37 cellular contexts compared by ENCODE assay signal in the genomic region with DNA sequence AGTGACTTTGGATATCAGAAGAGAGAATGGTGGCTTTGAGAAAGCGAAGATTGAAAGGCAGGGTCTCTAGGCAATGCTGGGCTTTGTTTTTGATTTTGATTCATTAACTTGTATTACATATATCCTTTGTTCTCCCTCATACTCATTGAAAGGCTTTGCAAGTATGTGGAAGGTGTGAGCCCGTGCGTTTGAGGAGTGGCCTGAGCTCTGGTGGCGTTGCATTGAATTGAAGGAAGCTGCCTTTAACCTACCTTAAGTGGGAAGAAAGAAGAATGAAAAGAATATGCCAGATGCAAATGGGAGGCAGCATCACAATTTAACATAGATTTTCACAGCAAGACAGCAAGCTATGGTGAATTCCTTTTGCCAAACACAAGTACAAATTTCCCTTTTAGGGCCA. TPM values are rescaled to one million over a fixed set of nuclear protein-coding genes. Genes with fewer than 3 reads are reported as not detected.
"Had no signal": no experiment of that assay in that cellular context is flagged by ENCODE, and none has a peak within 500 bp of the region (broad histone marks: within the 10 kb centered on the region; RNA-seq: fewer than 3 reads in every experiment).

No MANE protein-coding gene starts in this region.

- H3K4me1 Mint-ChIP-seq: activated CD4-positive, alpha-beta T cell treated with anti-CD3 and anti-CD28 coated beads, Interleukin-2, amount 10 ng/mL, durations not matched to agents 24 days and 14 days; activated T-helper 17 cell treated with anti-CD3 and anti-CD28 coated beads, Interleukin-2, amount 50 U/mL, for 72 hours; brain had no signal

- H3K9me3 Mint-ChIP-seq: activated B cell treated with CpG ODN at 0.5 μM for 24 hours; activated CD4-positive, alpha-beta memory T cell treated with anti-CD3 and anti-CD28 coated beads for 36 hours; activated CD4-positive, alpha-beta T cell treated with anti-CD3 and anti-CD28 coated beads, Interleukin-2, amount 10 ng/mL, durations not matched to agents 24 days and 14 days; activated CD8-positive, alpha-beta T cell treated with anti-CD3 and anti-CD28 coated beads for 36 hours; activated naive CD4-positive, alpha-beta T cell treated with anti-CD3 and anti-CD28 coated beads for 36 hours; activated naive CD4-positive, alpha-beta T cell treated with anti-CD3 and anti-CD28 coated beads, Interleukin-2, amount 50 U/mL, for 72 hours; activated naive CD8-positive, alpha-beta T cell treated with anti-CD3 and anti-CD28 coated beads for 36 hours; activated T-cell treated with anti-CD3 and anti-CD28 coated beads, Interleukin-2, amount 50 U/mL, for 4 hours; activated T-cell treated with anti-CD3 and anti-CD28 coated beads, Interleukin-2, amount 50 U/mL, for 72 hours; activated T-helper 1 cell treated with anti-CD3 and anti-CD28 coated beads, Interleukin-12 subunit alpha, Interleukin-12 subunit beta, Interleukin-2, Interleukin-4 antibody, amounts not matched to agents 30 ng/mL and 10 ng/mL and 1 ng/mL, durations not matched to agents 14 hours and 24 hours and 36 hours; activated T-helper 17 cell treated with anti-CD3 and anti-CD28 coated beads, Interleukin-2, amount 50 U/mL, for 72 hours; central memory CD8-positive, alpha-beta T cell had no signal

- H3K4me1 ChIP-seq: ascending aorta had no signal

- H3K27ac Mint-ChIP-seq: activated B cell treated with CpG ODN at 0.5 μM for 24 hours; activated CD4-positive, alpha-beta memory T cell treated with anti-CD3 and anti-CD28 coated beads for 36 hours; activated CD4-positive, alpha-beta T cell treated with anti-CD3 and anti-CD28 coated beads, Interleukin-2, amount 10 ng/mL, durations not matched to agents 24 days and 14 days; activated CD8-positive, alpha-beta T cell treated with anti-CD3 and anti-CD28 coated beads for 36 hours; activated naive CD4-positive, alpha-beta T cell treated with anti-CD3 and anti-CD28 coated beads for 36 hours; activated naive CD4-positive, alpha-beta T cell treated with anti-CD3 and anti-CD28 coated beads, Interleukin-2, amount 50 U/mL, for 72 hours; activated naive CD8-positive, alpha-beta T cell treated with anti-CD3 and anti-CD28 coated beads for 36 hours; activated T-cell treated with anti-CD3 and anti-CD28 coated beads, Interleukin-2, amount 50 U/mL, for 72 hours; activated T-helper 1 cell treated with anti-CD3 and anti-CD28 coated beads, Interleukin-12 subunit alpha, Interleukin-12 subunit beta, Interleukin-2, Interleukin-4 antibody, amounts not matched to agents 30 ng/mL and 10 ng/mL and 1 ng/mL, durations not matched to agents 14 hours and 24 hours and 36 hours; activated T-helper 17 cell treated with anti-CD3 and anti-CD28 coated beads, Interleukin-2, amount 50 U/mL, for 72 hours; brain; T-helper 17 cell had no signal

- H3K4me3 Mint-ChIP-seq: activated B cell treated with CpG ODN at 0.5 μM for 24 hours; activated CD4-positive, alpha-beta memory T cell treated with anti-CD3 and anti-CD28 coated beads for 36 hours; activated CD4-positive, alpha-beta T cell treated with anti-CD3 and anti-CD28 coated beads, Interleukin-2, amount 10 ng/mL, durations not matched to agents 24 days and 14 days; activated CD8-positive, alpha-beta T cell treated with anti-CD3 and anti-CD28 coated beads for 36 hours; activated naive CD4-positive, alpha-beta T cell treated with anti-CD3 and anti-CD28 coated beads for 36 hours; activated naive CD8-positive, alpha-beta T cell treated with anti-CD3 and anti-CD28 coated beads for 36 hours; activated T-cell treated with anti-CD3 and anti-CD28 coated beads, Interleukin-2, amount 50 U/mL, for 4 hours; activated T-cell treated with anti-CD3 and anti-CD28 coated beads, Interleukin-2, amount 50 U/mL, for 72 hours; activated T-helper 1 cell treated with anti-CD3 and anti-CD28 coated beads, Interleukin-12 subunit alpha, Interleukin-12 subunit beta, Interleukin-2, Interleukin-4 antibody, amounts not matched to agents 30 ng/mL and 10 ng/mL and 1 ng/mL, durations not matched to agents 14 hours and 24 hours and 36 hours; activated T-helper 17 cell treated with anti-CD3 and anti-CD28 coated beads, Interleukin-2, amount 50 U/mL, for 72 hours; brain; central memory CD8-positive, alpha-beta T cell; T-helper 17 cell had no signal

- H3K9me3 ChIP-seq: ascending aorta had no signal

- DNase-seq: activated B cell treated with CpG ODN at 0.5 μM for 24 hours; activated CD4-positive, alpha-beta memory T cell treated with anti-CD3 and anti-CD28 coated beads for 36 hours; activated CD4-positive, alpha-beta T cell treated with anti-CD3 and anti-CD28 coated beads for 4 hours; activated CD4-positive, alpha-beta T cell treated with anti-CD3 and anti-CD28 coated beads, Interleukin-2, amount 10 ng/mL, durations not matched to agents 24 days and 14 days; activated CD4-positive, alpha-beta T cell treated with anti-CD3 and anti-CD28 coated beads, Interleukin-2, amount 50 U/mL, for 1 hour; activated CD4-positive, alpha-beta T cell treated with anti-CD3 and anti-CD28 coated beads, Interleukin-2, amount 50 U/mL, for 4 hours; activated CD4-positive, CD25-positive, alpha-beta regulatory T cell treated with anti-CD3 and anti-CD28 coated beads, Interleukin-2, amount 50 U/mL, for 72 hours; activated CD8-positive, alpha-beta memory T cell treated with anti-CD3 and anti-CD28 coated beads, Interleukin-2, amount 50 U/mL, for 4 hours; activated CD8-positive, alpha-beta T cell treated with anti-CD3 and anti-CD28 coated beads for 36 hours; activated effector memory CD4-positive, alpha-beta T cell treated with anti-CD3 and anti-CD28 coated beads, Interleukin-2, amount 50 U/mL, for 16 hours; activated gamma-delta T cell treated with Interleukin-2 at 50 U/mL for 16 hours; activated naive CD4-positive, alpha-beta T cell; activated naive CD4-positive, alpha-beta T cell treated with anti-CD3 and anti-CD28 coated beads for 36 hours; activated naive CD4-positive, alpha-beta T cell treated with anti-CD3 and anti-CD28 coated beads, Interleukin-2, amount 50 U/mL, for 16 hours; activated naive CD8-positive, alpha-beta T cell treated with anti-CD3 and anti-CD28 coated beads for 36 hours; activated T-cell treated with anti-CD3 and anti-CD28 coated beads for 4 hours; activated T-cell treated with anti-CD3 and anti-CD28 coated beads, Interleukin-2, amount 50 U/mL, for 1 hour; activated T-cell treated with anti-CD3 and anti-CD28 coated beads, Interleukin-2, amount 50 U/mL, for 4 hours; activated T-cell treated with anti-CD3 and anti-CD28 coated beads, Interleukin-2, amount 50 U/mL, for 72 hours; amygdala; anterior cingulate cortex; caudate nucleus; cerebellar nuclear complex; T-helper 17 cell had no signal

- ATAC-seq: activated CD8-positive, alpha-beta T cell treated with anti-CD3 and anti-CD28 coated beads for 36 hours; activated naive CD4-positive, alpha-beta T cell treated with anti-CD3 and anti-CD28 coated beads, Interleukin-2, amount 50 U/mL, for 72 hours; activated T-cell treated with anti-CD3 and anti-CD28 coated beads, Interleukin-2, amount 50 U/mL, for 4 hours; activated T-cell treated with anti-CD3 and anti-CD28 coated beads, Interleukin-2, amount 50 U/mL, for 72 hours; activated T-helper 17 cell treated with anti-CD3 and anti-CD28 coated beads, Interleukin-2, amount 50 U/mL, for 72 hours; T-helper 17 cell had no signal

- FAIRE-seq: bronchial epithelial cell, TTC549 had no signal

- H3K27ac ChIP-seq: ascending aorta, cardiac muscle cell, VCaP had no signal

- H3K36me3 ChIP-seq: ascending aorta, cardiac muscle cell had no signal

- H3K36me3 Mint-ChIP-seq: activated CD4-positive, alpha-beta memory T cell treated with anti-CD3 and anti-CD28 coated beads for 36 hours; activated naive CD4-positive, alpha-beta T cell treated with anti-CD3 and anti-CD28 coated beads, Interleukin-2, amount 50 U/mL, for 72 hours; activated naive CD8-positive, alpha-beta T cell treated with anti-CD3 and anti-CD28 coated beads for 36 hours; brain had no signal

- H3K27me3 ChIP-seq: ascending aorta, cardiac muscle cell had no signal

- H3K4me3 ChIP-seq: ascending aorta, cardiac muscle cell had no signal

RNA-seq across cellular contexts. Expression of a gene that starts 6.7 kb away (rescaled TPM):
- total RNA-seq: activated B cell treated with CpG ODN at 0.5 μM for 24 hours; activated CD4-positive, alpha-beta memory T cell treated with anti-CD3 and anti-CD28 coated beads for 36 hours; activated CD4-positive, alpha-beta T cell treated with anti-CD3 and anti-CD28 coated beads, Interleukin-2, amount 10 ng/mL, durations not matched to agents 24 days and 14 days; activated CD8-positive, alpha-beta memory T cell treated with anti-CD3 and anti-CD28 coated beads for 36 hours; activated CD8-positive, alpha-beta T cell treated with anti-CD3 and anti-CD28 coated beads for 36 hours; activated naive CD4-positive, alpha-beta T cell treated with anti-CD3 and anti-CD28 coated beads for 36 hours; activated naive CD4-positive, alpha-beta T cell treated with anti-CD3 and anti-CD28 coated beads, Interleukin-2, amount 50 U/mL, for 72 hours; activated naive CD8-positive, alpha-beta T cell treated with anti-CD3 and anti-CD28 coated beads for 36 hours; activated T-cell treated with anti-CD3 and anti-CD28 coated beads, Interleukin-2, amount 50 U/mL, for 72 hours; activated T-helper 1 cell treated with anti-CD3 and anti-CD28 coated beads, Interleukin-12 subunit alpha, Interleukin-12 subunit beta, Interleukin-2, Interleukin-4 antibody, amounts not matched to agents 30 ng/mL and 10 ng/mL and 1 ng/mL, durations not matched to agents 14 hours and 24 hours and 36 hours; activated T-helper 17 cell treated with anti-CD3 and anti-CD28 coated beads, Interleukin-2, amount 50 U/mL, for 72 hours; ascending aorta; bronchial epithelial cell; cardiac muscle cell; T-helper 1 cell treated with Interleukin-12 subunit alpha and Interleukin-12 subunit beta and Interleukin-4 antibody, amounts not matched to agents 30 ng/mL and 1 ng/mL, for 36 hours; T-helper 17 cell; T-helper 2 cell treated with Interferon-gamma antibody and Interleukin-4, amounts not matched to agents 100 ng/mL and 5 ng/mL, for 36 hours had no signal
- polyA plus RNA-seq: cardiac muscle cell had no signal
